Comparison of ENCODE assay signal across 18 cellular contexts in the genomic region with DNA sequence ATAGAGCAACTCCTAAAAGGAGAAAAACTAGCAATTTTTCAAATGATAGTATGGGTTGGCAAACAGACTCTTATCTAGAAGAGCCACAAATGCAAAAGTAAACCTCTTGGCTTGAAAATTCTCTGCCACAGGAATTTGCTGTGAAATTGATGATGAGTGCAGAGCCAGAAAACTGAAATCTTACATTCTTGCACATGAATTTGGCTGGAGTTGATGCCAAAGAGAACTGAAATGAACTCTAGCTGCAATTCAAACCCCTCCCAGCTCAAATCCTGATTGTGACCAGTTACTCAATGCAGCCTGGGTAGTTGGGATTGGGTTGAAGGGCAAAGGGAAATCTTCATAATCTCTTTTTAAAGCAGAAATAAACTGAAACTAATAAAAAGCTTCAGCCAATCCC.
"Had no signal": no experiment of that assay in that cellular context is flagged by ENCODE, and none has a peak within 500 bp of the region (broad histone marks: within the 10 kb centered on the region; RNA-seq: fewer than 3 reads in every experiment).

No MANE protein-coding gene starts in this region.

- H3K27ac ChIP-seq: coronary artery, esophagus squamous epithelium, gastroesophageal sphincter, heart right ventricle, neural progenitor cell, transverse colon, VCaP had no signal

- DNase-seq: activated CD4-positive, alpha-beta T cell treated with anti-CD3 and anti-CD28 coated beads, Interleukin-2, amount 50 U/mL, for 48 hours; activated naive CD4-positive, alpha-beta T cell treated with anti-CD3 and anti-CD28 coated beads for 36 hours; activated naive CD8-positive, alpha-beta T cell treated with anti-CD3 and anti-CD28 coated beads, Interleukin-2, amount 50 U/mL, for 24 hours; central memory CD4-positive, alpha-beta T cell; effector CD4-positive, alpha-beta T cell; esophagus squamous epithelium; heart right ventricle; left cardiac atrium; midbrain; stimulated activated CD4-positive, alpha-beta T cell treated with anti-CD3 and anti-CD28 coated beads, Interleukin-15, amount 100 ng/mL, for 24 hours; stimulated activated CD4-positive, alpha-beta T cell treated with anti-CD3 and anti-CD28 coated beads, Interleukin-4, amount 100 ng/mL, for 1 hour; stimulated activated naive B cell treated with anti-CD40 and anti-IgM and Interleukin-4, amounts not matched to agents 10 μg/mL and 1 μg/mL and 100 μg/mL, for 72 hours; transverse colon had no signal

- H3K27me3 ChIP-seq: esophagus squamous epithelium, gastroesophageal sphincter, heart right ventricle had no signal

- ATAC-seq: activated naive CD8-positive, alpha-beta T cell treated with anti-CD3 and anti-CD28 coated beads, Interleukin-2, amount 50 U/mL, for 24 hours; activated T-helper 17 cell treated with anti-CD3 and anti-CD28 coated beads, Interleukin-2, amount 50 U/mL, for 72 hours; gastroesophageal sphincter; heart right ventricle; stimulated activated naive B cell treated with anti-CD40 and anti-IgM and Interleukin-4, amounts not matched to agents 10 μg/mL and 1 μg/mL and 100 μg/mL, for 72 hours had no signal

- H3K4me1 ChIP-seq: esophagus squamous epithelium, gastroesophageal sphincter, heart right ventricle, neural progenitor cell, transverse colon had no signal

- H3K4me2 ChIP-seq: neural progenitor cell had no signal

- H3K4me3 ChIP-seq: coronary artery, esophagus squamous epithelium, gastroesophageal sphincter, heart right ventricle, neural progenitor cell, transverse colon had no signal

- H3K9me3 ChIP-seq: esophagus squamous epithelium, gastroesophageal sphincter, transverse colon had no signal

- H3K36me3 ChIP-seq: esophagus squamous epithelium, gastroesophageal sphincter, heart right ventricle, neural progenitor cell, transverse colon had no signal

- H3K9ac ChIP-seq: neural progenitor cell had no signal

- H2AFZ ChIP-seq: neural progenitor cell had no signal
